Comparison of ENCODE assay signal across 2 cellular contexts in genomic region chrX:120827213-120827612, GRCh38. TPM values are rescaled to one million over a fixed set of nuclear protein-coding genes. Genes with fewer than 3 reads are reported as not detected.
"Had no signal": no experiment of that assay in that cellular context is flagged by ENCODE, and none has a peak within 500 bp of the region (broad histone marks: within the 10 kb centered on the region; RNA-seq: fewer than 3 reads in every experiment).

No MANE protein-coding gene starts in this region.

RNA-seq across cellular contexts. Expression of gene CT47B1, which starts 48.5 kb away (rescaled TPM):
- total RNA-seq: G401, GM12878 had no signal
